Comparison of ENCODE assay signal across 31 cellular contexts in the genomic region with DNA sequence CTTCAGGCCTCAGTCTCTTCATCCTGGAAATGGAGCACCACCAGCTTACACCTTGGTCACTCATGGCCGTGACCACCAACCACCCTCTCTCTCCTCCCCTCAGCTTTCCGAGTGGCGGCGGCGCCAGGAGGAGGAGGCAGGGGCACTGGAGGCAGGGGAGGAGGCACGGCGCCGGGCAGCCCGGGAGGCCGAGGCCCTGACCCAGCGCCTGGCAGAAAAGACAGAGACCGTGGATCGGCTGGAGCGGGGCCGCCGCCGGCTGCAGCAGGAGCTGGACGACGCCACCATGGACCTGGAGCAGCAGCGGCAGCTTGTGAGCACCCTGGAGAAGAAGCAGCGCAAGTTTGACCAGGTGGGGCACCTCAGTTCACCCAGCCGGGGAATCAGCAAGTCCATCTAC.
"Had no signal": no experiment of that assay in that cellular context is flagged by ENCODE, and none has a peak within 500 bp of the region (broad histone marks: within the 10 kb centered on the region; RNA-seq: fewer than 3 reads in every experiment).

No MANE protein-coding gene starts in this region.

- H3K27me3 ChIP-seq: neural progenitor cell, neutrophil, pancreas, testis, transverse colon, upper lobe of right lung, uterus had no signal

- DNase-seq: naive thymus-derived CD4-positive, alpha-beta T cell; natural killer cell; nucleus accumbens; pancreas; psoas muscle; right cardiac atrium; spleen; stimulated activated CD4-positive, alpha-beta T cell treated with anti-CD3 and anti-CD28 coated beads, Interleukin-12 subunit alpha, Interleukin-12 subunit beta, amount 100 ng/mL, for 4 hours; stimulated activated CD4-positive, alpha-beta T cell treated with anti-CD3 and anti-CD28 coated beads, Interleukin-1b, Interleukin-23, amount 100 ng/mL, for 48 hours; stimulated activated CD4-positive, alpha-beta T cell treated with anti-CD3 and anti-CD28 coated beads, Interleukin-4, amount 100 ng/mL, for 1 hour; stimulated activated CD4-positive, alpha-beta T cell treated with anti-CD3 and anti-CD28 coated beads, Interleukin-4, amount 100 ng/mL, for 4 hours; stimulated activated CD8-positive, alpha-beta memory T cell treated with anti-CD3 and anti-CD28 coated beads, Interleukin-4, amount 100 ng/mL, for 48 hours; stimulated activated naive CD4-positive, alpha-beta T cell; stimulated activated naive CD8-positive, alpha-beta T cell treated with anti-CD3 and anti-CD28 coated beads, Interleukin-15, amount 100 ng/mL, for 72 hours; stimulated activated naive CD8-positive, alpha-beta T cell treated with anti-CD3 and anti-CD28 coated beads, Interleukin-15, Interleukin-2, amounts not matched to agents 100 U/mL and 50 U/mL, for 24 hours; substantia nigra; testis; tibial artery; transverse colon; upper lobe of right lung; uterus had no signal

- H3K4me3 Mint-ChIP-seq: naive thymus-derived CD4-positive, alpha-beta T cell; natural killer cell; nephron; neural progenitor cell; stimulated activated memory B cell treated with anti-CD40 and anti-IgM and Interleukin-4, amounts not matched to agents 10 μg/mL and 1 μg/mL and 100 μg/mL, for 72 hours; stimulated activated naive CD8-positive, alpha-beta T cell treated with anti-CD3 and anti-CD28 coated beads, Interleukin-15, amount 100 ng/mL, for 72 hours; type B pancreatic cell had no signal

- H3K36me3 ChIP-seq: neural progenitor cell, neutrophil, spleen, upper lobe of right lung, uterus had no signal

- H3K36me3 Mint-ChIP-seq: natural killer cell had no signal

- H3K27me3 Mint-ChIP-seq: progenitor cell of endocrine pancreas; stimulated activated naive CD8-positive, alpha-beta T cell treated with anti-CD3 and anti-CD28 coated beads, Interleukin-15, amount 100 ng/mL, for 72 hours; type B pancreatic cell had no signal

- ATAC-seq: naive thymus-derived CD4-positive, alpha-beta T cell; natural killer cell; pancreas; psoas muscle; right cardiac atrium; sciatic nerve; stimulated activated naive CD8-positive, alpha-beta T cell treated with anti-CD3 and anti-CD28 coated beads, Interleukin-15, amount 100 ng/mL, for 72 hours; stimulated activated naive CD8-positive, alpha-beta T cell treated with anti-CD3 and anti-CD28 coated beads, Interleukin-15, Interleukin-2, amounts not matched to agents 100 U/mL and 50 U/mL, for 24 hours; upper lobe of right lung had no signal

- H3K4me3 ChIP-seq: neural progenitor cell, pancreas, psoas muscle, skin epidermis, smooth muscle cell, spleen, suprapubic skin, testis, tibial artery, transverse colon, upper lobe of right lung, uterus had no signal

- H3K4me1 Mint-ChIP-seq: natural killer cell; nephron; neural progenitor cell; stimulated activated memory B cell treated with anti-CD40 and anti-IgM and Interleukin-4, amounts not matched to agents 10 μg/mL and 1 μg/mL and 100 μg/mL, for 72 hours; stimulated activated naive CD8-positive, alpha-beta T cell treated with anti-CD3 and anti-CD28 coated beads, Interleukin-15, amount 100 ng/mL, for 72 hours had no signal

- H3K27ac Mint-ChIP-seq: naive thymus-derived CD4-positive, alpha-beta T cell; natural killer cell; nephron; neural progenitor cell; progenitor cell of endocrine pancreas; stimulated activated memory B cell treated with anti-CD40 and anti-IgM and Interleukin-4, amounts not matched to agents 10 μg/mL and 1 μg/mL and 100 μg/mL, for 72 hours; stimulated activated naive CD8-positive, alpha-beta T cell treated with anti-CD3 and anti-CD28 coated beads, Interleukin-15, amount 100 ng/mL, for 72 hours; type B pancreatic cell had no signal
